ENCODE assay signal across 24 cellular contexts in the genomic region with DNA sequence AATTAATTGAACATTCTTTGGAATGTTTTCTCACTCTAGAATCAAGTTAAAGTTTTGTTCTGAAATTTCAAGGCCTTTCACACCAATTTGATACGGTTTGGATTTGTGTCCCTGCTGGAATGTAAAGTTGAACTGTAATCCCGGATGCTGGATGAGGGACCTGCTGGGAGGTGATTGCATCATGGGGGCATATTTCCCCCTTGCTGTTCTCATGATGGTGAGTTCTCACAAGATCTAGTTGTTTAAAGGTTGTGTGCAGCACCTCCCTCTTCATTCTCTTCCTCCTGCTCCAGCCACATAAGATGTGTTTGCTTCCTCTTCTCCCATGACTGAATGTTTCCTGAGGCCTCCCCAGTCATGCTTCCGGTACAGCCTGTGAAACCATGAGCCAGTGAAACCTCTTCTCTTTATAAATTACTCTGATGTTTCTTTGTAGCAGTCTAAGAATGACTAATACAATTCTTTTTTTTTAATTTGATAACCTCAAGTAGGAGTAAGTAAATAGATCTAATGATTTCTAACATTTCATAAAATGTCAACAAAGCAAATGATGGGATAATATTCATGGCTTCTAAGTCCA.
"Had no signal": no experiment of that assay in that cellular context is flagged by ENCODE, and none has a peak within 500 bp of the region (broad histone marks: within the 10 kb centered on the region; RNA-seq: fewer than 3 reads in every experiment).

No MANE protein-coding gene starts in this region.

- H3K27ac ChIP-seq: cardiac muscle cell, gastroesophageal sphincter, heart right ventricle, neutrophil, ovary, prostate gland, thoracic aorta, upper lobe of left lung had no signal

- H3K27me3 Mint-ChIP-seq: activated naive CD4-positive, alpha-beta T cell treated with anti-CD3 and anti-CD28 coated beads, Interleukin-2, amount 10 ng/mL, durations not matched to agents 7 days and 5 days; activated naive CD8-positive, alpha-beta T cell treated with anti-CD3 and anti-CD28 coated beads, Interleukin-2, amount 50 U/mL, for 24 hours; dendritic cell treated with granulocyte-macrophage colony-stimulating factor and Interleukin-4, amounts not matched to agents 40 ng/mL and 50 ng/mL, for 4 days; naive thymus-derived CD8-positive, alpha-beta T cell had no signal

- DNase-seq: activated CD4-positive, alpha-beta T cell treated with anti-CD3 and anti-CD28 coated beads for 4 hours; activated CD4-positive, alpha-beta T cell treated with anti-CD3 and anti-CD28 coated beads, Interleukin-2, amount 50 U/mL, for 48 hours; activated CD4-positive, CD25-positive, alpha-beta regulatory T cell; activated effector memory CD4-positive, alpha-beta T cell treated with Interleukin-2 at 50 U/mL for 16 hours; activated naive CD4-positive, alpha-beta T cell treated with anti-CD3 and anti-CD28 coated beads, Interleukin-2, amount 10 ng/mL, durations not matched to agents 7 days and 5 days; activated naive CD8-positive, alpha-beta T cell treated with anti-CD3 and anti-CD28 coated beads, Interleukin-2, amount 50 U/mL, for 24 hours; activated T-cell treated with anti-CD3 and anti-CD28 coated beads, Interleukin-2, amount 50 U/mL, for 72 hours; effector CD4-positive, alpha-beta T cell; heart right ventricle; kidney; naive thymus-derived CD8-positive, alpha-beta T cell; ovary; stimulated activated CD4-positive, alpha-beta T cell treated with anti-CD3 and anti-CD28 coated beads, Interleukin-4, amount 100 ng/mL, for 1 hour; stimulated activated naive CD4-positive, alpha-beta T cell; upper lobe of left lung had no signal

- ATAC-seq: activated naive CD8-positive, alpha-beta T cell treated with anti-CD3 and anti-CD28 coated beads, Interleukin-2, amount 50 U/mL, for 24 hours; activated T-cell treated with anti-CD3 and anti-CD28 coated beads, Interleukin-2, amount 50 U/mL, for 72 hours; esophagus mucosa; gastroesophageal sphincter; heart right ventricle; naive thymus-derived CD8-positive, alpha-beta T cell had no signal

- H3K9me3 ChIP-seq: gastroesophageal sphincter, neutrophil, ovary, prostate gland, thoracic aorta had no signal

- H3K36me3 Mint-ChIP-seq: activated naive CD4-positive, alpha-beta T cell treated with anti-CD3 and anti-CD28 coated beads, Interleukin-2, amount 10 ng/mL, durations not matched to agents 7 days and 5 days; naive thymus-derived CD8-positive, alpha-beta T cell had no signal

- H3K4me3 ChIP-seq: cardiac muscle cell, gastroesophageal sphincter, heart right ventricle, lung, ovary, prostate gland, thoracic aorta, upper lobe of left lung had no signal

- H3K4me1 Mint-ChIP-seq: activated naive CD4-positive, alpha-beta T cell treated with anti-CD3 and anti-CD28 coated beads, Interleukin-2, amount 10 ng/mL, durations not matched to agents 7 days and 5 days; activated naive CD8-positive, alpha-beta T cell treated with anti-CD3 and anti-CD28 coated beads, Interleukin-2, amount 50 U/mL, for 24 hours; naive thymus-derived CD8-positive, alpha-beta T cell had no signal

- H3K36me3 ChIP-seq: cardiac muscle cell, gastroesophageal sphincter, heart right ventricle, neutrophil, ovary, prostate gland, thoracic aorta, upper lobe of left lung had no signal

- H3K4me1 ChIP-seq: gastroesophageal sphincter, heart right ventricle, prostate gland, upper lobe of left lung had no signal

- H3K27ac Mint-ChIP-seq: activated naive CD4-positive, alpha-beta T cell treated with anti-CD3 and anti-CD28 coated beads, Interleukin-2, amount 10 ng/mL, durations not matched to agents 7 days and 5 days; activated naive CD8-positive, alpha-beta T cell treated with anti-CD3 and anti-CD28 coated beads, Interleukin-2, amount 50 U/mL, for 24 hours; activated T-cell treated with anti-CD3 and anti-CD28 coated beads, Interleukin-2, amount 50 U/mL, for 72 hours; dendritic cell treated with granulocyte-macrophage colony-stimulating factor and Interleukin-4, amounts not matched to agents 40 ng/mL and 50 ng/mL, for 4 days; naive thymus-derived CD8-positive, alpha-beta T cell; T-helper 1 cell treated with Interleukin-12 subunit alpha and Interleukin-12 subunit beta and Interleukin-4 antibody, amounts not matched to agents 30 μg/mL and 1 μg/mL, for 36 hours had no signal

- H3K27me3 ChIP-seq: cardiac muscle cell, gastroesophageal sphincter, heart right ventricle, neutrophil, ovary, upper lobe of left lung had no signal

- H3K4me3 Mint-ChIP-seq: activated naive CD4-positive, alpha-beta T cell treated with anti-CD3 and anti-CD28 coated beads, Interleukin-2, amount 10 ng/mL, durations not matched to agents 7 days and 5 days; activated naive CD8-positive, alpha-beta T cell treated with anti-CD3 and anti-CD28 coated beads, Interleukin-2, amount 50 U/mL, for 24 hours; activated T-cell treated with anti-CD3 and anti-CD28 coated beads, Interleukin-2, amount 50 U/mL, for 72 hours; dendritic cell treated with granulocyte-macrophage colony-stimulating factor and Interleukin-4, amounts not matched to agents 40 ng/mL and 50 ng/mL, for 4 days; naive thymus-derived CD8-positive, alpha-beta T cell; T-helper 1 cell treated with Interleukin-12 subunit alpha and Interleukin-12 subunit beta and Interleukin-4 antibody, amounts not matched to agents 30 μg/mL and 1 μg/mL, for 36 hours had no signal
